ENCODE assay signal across 8 cellular contexts in the genomic region with DNA sequence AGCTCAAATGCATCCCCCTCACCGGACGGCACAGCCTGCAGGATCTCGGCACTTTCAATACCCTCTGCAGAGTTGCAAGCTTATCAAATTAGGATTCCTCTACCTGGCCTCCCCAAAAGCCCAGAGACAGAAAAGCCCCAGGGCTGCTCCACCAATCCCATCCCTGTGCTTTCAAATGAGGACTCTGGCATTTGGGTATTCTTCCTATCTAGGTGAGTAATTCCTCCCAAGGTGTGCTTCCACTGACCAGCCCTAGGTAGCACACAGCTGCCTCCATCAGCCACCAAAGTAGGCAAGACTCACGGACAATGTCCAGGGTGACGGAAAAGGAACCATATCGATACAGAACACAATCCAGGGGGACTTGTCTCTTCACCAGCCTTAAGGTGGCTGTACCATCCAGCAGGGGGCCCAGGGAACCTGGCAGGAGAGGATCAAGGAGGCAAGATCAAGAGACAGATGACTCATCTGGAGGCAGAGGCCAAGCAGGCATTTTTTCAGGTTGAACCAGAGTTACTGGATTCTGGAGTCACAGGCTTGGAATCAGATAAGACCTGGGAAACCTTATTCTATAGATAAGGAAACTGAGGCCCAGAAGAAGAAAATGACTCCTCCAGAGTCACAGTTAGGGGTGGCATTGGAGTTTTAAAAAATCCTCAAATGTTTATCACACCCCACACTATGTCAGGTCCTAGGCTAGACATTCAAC. TPM values are rescaled to one million over a fixed set of nuclear protein-coding genes. Genes with fewer than 3 reads are reported as not detected.
A peak's percentile ranks its signal among the peaks of the same experiment; 100 is the strongest.
DNase-seq lines count a peak whose midpoint lies in the region; ATAC-seq lines count a peak whose summit lies in the region.

No MANE protein-coding gene starts in this region.

- in situ Hi-C loops in Caki2 (cut with HindIII; ENCODE audit: low pct_unique_long_range_greater_than_20kb, low sequenced_read_pairs) (no loop called here), G401 (cut with HindIII; ENCODE audit: low sequenced_read_pairs) (no loop called here)

- no peaks in the 10 kb centered on the region for H3K27me3 Mint-ChIP-seq in activated CD8-positive, alpha-beta memory T cell treated with anti-CD3 and anti-CD28 coated beads, Interleukin-2, amount 10 ng/mL, durations not matched to agents 7 days and 5 days

- peak; percentile 60 for DNase-seq in Caki2 (ENCODE audit: low read depth)
- peak; percentile 92 for DNase-seq in LoVo (ENCODE audit: low spot score)
- DNase-seq in activated CD8-positive, alpha-beta memory T cell treated with anti-CD3 and anti-CD28 coated beads, Interleukin-2, amount 10 ng/mL, durations not matched to agents 7 days and 5 days: no peak
- DNase-seq in germinal center (ENCODE audit: low spot score): peak; percentile 25
- DNase-seq in H4 (ENCODE audit: low spot score): no peak
- DNase-seq in G401 (ENCODE audit: low spot score): no peak
- DNase-seq in substantia nigra (lab: John Stamatoyannopoulos, UW): no peak

- no peak overlapping the region for H3K4me3 Mint-ChIP-seq in activated CD8-positive, alpha-beta memory T cell treated with anti-CD3 and anti-CD28 coated beads, Interleukin-2, amount 10 ng/mL, durations not matched to agents 7 days and 5 days

- no peaks in the 10 kb centered on the region for H3K9me3 Mint-ChIP-seq in activated CD8-positive, alpha-beta memory T cell treated with anti-CD3 and anti-CD28 coated beads, Interleukin-2, amount 10 ng/mL, durations not matched to agents 7 days and 5 days (ENCODE audit: low read depth)

- H3K36me3 Mint-ChIP-seq in activated CD8-positive, alpha-beta memory T cell treated with anti-CD3 and anti-CD28 coated beads, Interleukin-2, amount 10 ng/mL, durations not matched to agents 7 days and 5 days: peaks cover 24% of the 10 kb centered on the region

- H3K27ac Mint-ChIP-seq in activated CD8-positive, alpha-beta memory T cell treated with anti-CD3 and anti-CD28 coated beads, Interleukin-2, amount 10 ng/mL, durations not matched to agents 7 days and 5 days: peak overlapping the region; percentile 22

- H3K27ac ChIP-seq in substantia nigra (ENCODE audit: low read depth, low read length, poor library complexity, severe bottlenecking): no peak overlapping the region

- peak; percentile 69 for ATAC-seq in activated CD8-positive, alpha-beta memory T cell treated with anti-CD3 and anti-CD28 coated beads, Interleukin-2, amount 10 ng/mL, durations not matched to agents 7 days and 5 days
- no peak for ATAC-seq in GM19035 (IDR thresholded peaks at IDR 0.05; ENCODE audit: unreplicated experiment)

- no peaks in the 10 kb centered on the region for H3K4me1 Mint-ChIP-seq in activated CD8-positive, alpha-beta memory T cell treated with anti-CD3 and anti-CD28 coated beads, Interleukin-2, amount 10 ng/mL, durations not matched to agents 7 days and 5 days

- CTCF ChIA-PET in activated CD8-positive, alpha-beta memory T cell treated with anti-CD3 and anti-CD28 coated beads, Interleukin-2, amount 10 ng/mL, durations not matched to agents 7 days and 5 days (lab: Charles Lee): interaction anchor here (0.9 to 1.8 kb wide), 8 partner anchors 11 to 215 kb away, joined by 3 to 5 read pairs (median 3); partner anchors contain the start of gene RAB5B

RNA-seq across cellular contexts. Expression of gene PMEL, which starts 9.9 kb away (rescaled TPM):
- 10.4 and 27.5 TPM in 2 replicates for total RNA-seq in Caki2 (2014; rRNA removed; shearing (Covaris generic); ENCODE audit: low replicate concordance)
- under 1 TPM; 0.23 to 0.37 TPM for total RNA-seq in activated CD8-positive, alpha-beta memory T cell treated with anti-CD3 and anti-CD28 coated beads, Interleukin-2, amount 10 ng/mL, durations not matched to agents 7 days and 5 days
- 0.43 and 0.87 TPM in 2 replicates for total RNA-seq in H4 (2014; rRNA removed; shearing (Covaris generic))
- 22.2 and 27.9 TPM in 2 replicates for total RNA-seq in G401 (2014; rRNA removed; shearing (Covaris generic))

RNA-seq across cellular contexts. Expression of gene CDK2, which starts 10.7 kb away (rescaled TPM):
- 42.6 and 58.5 TPM in 2 replicates for total RNA-seq in Caki2 (2014; rRNA removed; shearing (Covaris generic); ENCODE audit: low replicate concordance)
- total RNA-seq in activated CD8-positive, alpha-beta memory T cell treated with anti-CD3 and anti-CD28 coated beads, Interleukin-2, amount 10 ng/mL, durations not matched to agents 7 days and 5 days: 100 to 1,000 TPM; 146 to 158 TPM
- total RNA-seq in H4 (2014; rRNA removed; shearing (Covaris generic)): 66.3 and 67.3 TPM in 2 replicates
- 44.7 and 52.3 TPM in 2 replicates for total RNA-seq in G401 (2014; rRNA removed; shearing (Covaris generic))

RNA-seq across cellular contexts. Expression of gene RAB5B, which starts 17.9 kb away (rescaled TPM):
- total RNA-seq in Caki2 (2014; rRNA removed; shearing (Covaris generic); ENCODE audit: low replicate concordance): 26.3 and 36.1 TPM in 2 replicates
- total RNA-seq in activated CD8-positive, alpha-beta memory T cell treated with anti-CD3 and anti-CD28 coated beads, Interleukin-2, amount 10 ng/mL, durations not matched to agents 7 days and 5 days: 10 to 100 TPM; 46.4 to 55.6 TPM
- total RNA-seq in H4 (2014; rRNA removed; shearing (Covaris generic)): 46.9 and 47.7 TPM in 2 replicates
- total RNA-seq in G401 (2014; rRNA removed; shearing (Covaris generic)): 16.9 and 22.1 TPM in 2 replicates

RNA-seq across cellular contexts. Expression of gene DGKA, which starts 25.0 kb away (rescaled TPM):
- total RNA-seq in Caki2 (2014; rRNA removed; shearing (Covaris generic); ENCODE audit: low replicate concordance): 0.17 and 1.2 TPM in 2 replicates
- 100 to 1,000 TPM; 301 to 312 TPM for total RNA-seq in activated CD8-positive, alpha-beta memory T cell treated with anti-CD3 and anti-CD28 coated beads, Interleukin-2, amount 10 ng/mL, durations not matched to agents 7 days and 5 days
- total RNA-seq in H4 (2014; rRNA removed; shearing (Covaris generic)): 5.5 and 11.1 TPM in 2 replicates
- total RNA-seq in G401 (2014; rRNA removed; shearing (Covaris generic)): 3.6 and 9.7 TPM in 2 replicates

RNA-seq across cellular contexts. Expression of gene PYM1, which starts 28.3 kb away (rescaled TPM):
- 36.1 and 62.7 TPM in 2 replicates for total RNA-seq in Caki2 (2014; rRNA removed; shearing (Covaris generic); ENCODE audit: low replicate concordance)
- total RNA-seq in activated CD8-positive, alpha-beta memory T cell treated with anti-CD3 and anti-CD28 coated beads, Interleukin-2, amount 10 ng/mL, durations not matched to agents 7 days and 5 days: 10 to 100 TPM; 46.7 to 56.4 TPM
- total RNA-seq in H4 (2014; rRNA removed; shearing (Covaris generic)): 36.1 and 47.4 TPM in 2 replicates
- total RNA-seq in G401 (2014; rRNA removed; shearing (Covaris generic)): 93.9 and 119 TPM in 2 replicates

Comparison
In these comparisons a context has a peak if more than half of its experiments do, and no peak if none do; other contexts are left out.
1. DNase-seq: peak in Caki2 (single experiment), LoVo (single experiment) and germinal center (single experiment); none in activated CD8-positive, alpha-beta memory T cell treated with anti-CD3 and anti-CD28 coated beads, Interleukin-2, amount 10 ng/mL, durations not matched to agents 7 days and 5 days (single experiment), H4 (single experiment), G401 (single experiment) and substantia nigra (0 of 49).